ENCODE assay signal across 16 cellular contexts in genomic region chr10:72889391-72889831, GRCh38. TPM values are rescaled to one million over a fixed set of nuclear protein-coding genes. Genes with fewer than 3 reads are reported as not detected.
DNase-seq lines count a peak whose midpoint lies in the region; ATAC-seq, FAIRE-seq and TF ChIP-seq lines count a peak whose summit lies in the region.
"Had no signal": no experiment of that assay in that cellular context is flagged by ENCODE, and none has a peak within 500 bp of the region (broad histone marks: within the 10 kb centered on the region; RNA-seq: fewer than 3 reads in every experiment).

No MANE protein-coding gene starts in this region.

- ATAC-seq in GM18517 (IDR thresholded peaks at IDR 0.05; ENCODE audit: unreplicated experiment) = no peak
- ATAC-seq: GM12878 had no signal

- H3K36me3 ChIP-seq in bronchial epithelial cell (ENCODE audit: control insufficient read depth, insufficient read depth, low read length) = peaks cover 2% of the 10 kb centered on the region
- H3K36me3 ChIP-seq: cardiac muscle cell had no signal

- DNase-seq in HTR-8/SVneo (ENCODE audit: insufficient read length, low spot score) (no peak), NCI-H226 (peak; percentile 33), bronchial epithelial cell (ENCODE audit: low read depth) (peak; percentile 100), renal cortical epithelial cell (ENCODE audit: low read depth) (peak; percentile 16), SK-N-DZ (ENCODE audit: low spot score) (no peak), cortex of kidney (lab: John Stamatoyannopoulos, UW) (no peak)
- DNase-seq: activated CD4-positive, CD25-positive, alpha-beta regulatory T cell treated with anti-CD3 and anti-CD28 coated beads, Interleukin-2, amount 50 U/mL, for 72 hours; Caco-2; erythroblast; H9 had no signal

- FAIRE-seq in HTR-8/SVneo (lab: Jason Lieb, UNC) = peak; percentile 49
- FAIRE-seq in bronchial epithelial cell (lab: Jason Lieb, UNC) = peak; percentile 98
- FAIRE-seq: GM12878, islet of Langerhans had no signal

- no peak overlapping the region for H3K4me3 ChIP-seq in bronchial epithelial cell (ENCODE audit: low read depth, low read length)
- H3K4me3 ChIP-seq: cardiac muscle cell, GM12878, thoracic aorta had no signal

- no peaks in the 10 kb centered on the region for H3K27me3 ChIP-seq in bronchial epithelial cell (ENCODE audit: control insufficient read depth, insufficient read depth, low read length)
- H3K27me3 ChIP-seq: cardiac muscle cell had no signal

- no peak for TF ChIP-seq CTCF in bronchial epithelial cell (IDR thresholded peaks at IDR 0.05; ENCODE audit: insufficient read depth, low read length, severe bottlenecking)

RNA-seq across cellular contexts. Expression of gene OIT3, which starts 4.1 kb away (rescaled TPM):
- total RNA-seq in bronchial epithelial cell (0.13 TPM in 1 of 2 replicates, not detected in the other), renal cortical epithelial cell (0.25 TPM in 1 of 2 replicates, not detected in the other)
- not detected in 2 replicates for polyA plus RNA-seq in SK-N-DZ (2014; cell fraction: cytosol; rRNA removed)
- not detected in 2 replicates for polyA plus RNA-seq in SK-N-DZ (2014; cell fraction: nucleus; rRNA removed)
- total RNA-seq: Caco-2, GM12878, H9, thoracic aorta had no signal
- polyA plus RNA-seq: GM12878, IgD-negative memory B cell had no signal

Comparison
In these comparisons a context has a peak if more than half of its experiments do, and no peak if none do; other contexts are left out.
1. DNase-seq: peak in NCI-H226 (single experiment), bronchial epithelial cell (single experiment) and renal cortical epithelial cell (single experiment); none in HTR-8/SVneo (single experiment), SK-N-DZ (single experiment) and cortex of kidney (single experiment).